1 cellular context compared by ENCODE assay signal in genomic region chr22:26968873-26969272, GRCh38.
TF ChIP-seq lines count a peak whose summit lies in the region.

No MANE protein-coding gene starts in this region.

TF ChIP-seq in GM23338, 12 proteins besides CTCF, POLR2A, EP300 and RAD21 (continued from another document):
- TF ChIP-seq ETS1 (IDR thresholded peaks at IDR 0.05) = no peak
- no peak for TF ChIP-seq ZNF331 (CRISPR knock-in tag; IDR thresholded peaks at IDR 0.05; ENCODE audit: low read depth)
- TF ChIP-seq EZH2 (IDR thresholded peaks at IDR 0.05; ENCODE audit: low read depth, unreplicated experiment) = no peak
- TF ChIP-seq CREB1 (CRISPR knock-in tag; IDR thresholded peaks at IDR 0.05; ENCODE audit: low read depth) = no peak
- TF ChIP-seq EZH2phosphoT487 (IDR thresholded peaks at IDR 0.05; ENCODE audit: unreplicated experiment) = no peak
TF ChIP-seq in GM23338: peak in this region for 0.
